In genomic region chr12:53675701-53676607, GRCh38 we compare ENCODE assay signal across 8 cellular contexts. TPM values are rescaled to one million over a fixed set of nuclear protein-coding genes. Genes with fewer than 3 reads are reported as not detected.
DNase-seq lines count a peak whose midpoint lies in the region; ATAC-seq, FAIRE-seq and TF ChIP-seq lines count a peak whose summit lies in the region.

ATP5MC2 (minus strand) TSS chr12:53676083; CDS start chr12:53672614, 3,469 bp downstream.

- H3K27me3 ChIP-seq in IMR-90 (ENCODE audit: control insufficient read depth, insufficient read depth, low read length) (no peaks in the 10 kb centered on the region), endothelial cell of umbilical vein (ENCODE audit: control insufficient read depth in 2 of 2, insufficient read depth in 2 of 2, low read length in 2 of 2) (no peaks in the 10 kb centered on the region)

- peak; percentile 99 for FAIRE-seq in endothelial cell of umbilical vein (lab: Jason Lieb, UNC)

- CTCF ChIA-PET in IMR-90 (lab: Yijun Ruan, JAX) (interaction anchor here (0.9 to 1.5 kb wide), 6 partner anchors 13 to 137 kb away, joined by 3 to 10 read pairs (median 6); no protein-coding TSS in a partner anchor), OCI-LY7 (lab: Charles Lee; ENCODE audit: unreplicated experiment) (interaction anchor here (0.6 to 1.4 kb wide), 4 partner anchors 50 to 342 kb away, joined by 3 to 5 read pairs (median 4); partner anchors contain the start of gene ATF7), endothelial cell of umbilical vein (lab: Charles Lee) (interaction anchor here (0.5 to 6.2 kb wide), 43 partner anchors 8 to 695 kb away, joined by 3 to 213 read pairs (median 5); partner anchors contain the start of gene ATF7)

- no peaks in the 10 kb centered on the region for H3K9me3 ChIP-seq in IMR-90 (ENCODE audit: control insufficient read depth, insufficient read depth, low read length)
- no peaks in the 10 kb centered on the region for H3K9me3 ChIP-seq in OCI-LY7 (ENCODE audit: low read length)
- H3K9me3 ChIP-seq in endothelial cell of umbilical vein (replicated peaks; ENCODE audit: control insufficient read depth, insufficient read depth, low read length), result no peaks in the 10 kb centered on the region

- dilution Hi-C loops in IMR-90 (cut with HindIII; ENCODE audit: low sequenced_read_pairs, unreplicated experiment) (no loop called here), endothelial cell of umbilical vein (cut with MboI; ENCODE audit: extremely low pct_ligation_motif_present, low sequenced_read_pairs) (no loop called here)

- H4K20me1 ChIP-seq in IMR-90 (ENCODE audit: insufficient read depth, low read length) (no peaks in the 10 kb centered on the region), OCI-LY7 (ENCODE audit: insufficient read depth, low read length) (no peaks in the 10 kb centered on the region), endothelial cell of umbilical vein (replicated peaks; ENCODE audit: control insufficient read depth, extremely low read depth, insufficient read depth, low read length) (no peaks in the 10 kb centered on the region)

- H3K18ac ChIP-seq in IMR-90 (ENCODE audit: low read depth, low read length), result peak within 1 kb of the TSS; percentile 82

- H2AK9ac ChIP-seq in IMR-90 (replicated peaks; ENCODE audit: low read depth, low read length, poor library complexity), result peak within 1 kb of the TSS; percentile 98

- H3K9me1 ChIP-seq in IMR-90 (ENCODE audit: insufficient read depth, low read length), result 0 out of 2 replicates have a peak, but pooled peaks cover 12% of the 10 kb centered on the region
- H3K9me1 ChIP-seq in endothelial cell of umbilical vein (replicated peaks; ENCODE audit: control insufficient read depth, extremely low read depth, insufficient read depth, low read length), result no peaks in the 10 kb centered on the region

- peak within 1 kb of the TSS; percentile 91 for H4K91ac ChIP-seq in IMR-90 (ENCODE audit: insufficient read depth, low read depth, low read length)

- intact Hi-C loops in IMR-90 (cut with micrococcal nuclease), result loop anchor here (1.0 to 5.0 kb wide), 3 partner anchors 50 to 133 kb away; partner anchors contain the start of genes ATF7 and CALCOCO1
- intact Hi-C loops in OCI-LY7 (cut with micrococcal nuclease; ENCODE audit: unreplicated experiment), result loop anchor here (1.0 to 5.0 kb wide), 5 partner anchors 49 to 354 kb away; partner anchors contain the start of genes AAAS and ATF7
- intact Hi-C loops in endothelial cell of umbilical vein (cut with micrococcal nuclease), result loop anchor here (1.0 to 5.0 kb wide), 7 partner anchors 20 to 224 kb away; partner anchors contain the start of genes ATF7, PCBP2 and TARBP2

- H2BK120ac ChIP-seq in IMR-90 (ENCODE audit: low read depth, low read length), result peak within 1 kb of the TSS; percentile 49

- TF ChIP-seq CTCF in IMR-90 (conservative IDR thresholded peaks at IDR 0.05; ENCODE audit: low read depth, low read length), result peak; percentile 100; the same call in 1 of the 2 replicates
- TF ChIP-seq CTCF in OCI-LY7 (conservative IDR thresholded peaks at IDR 0.05; ENCODE audit: low read length), result peak; percentile 100
- TF ChIP-seq CTCF in endothelial cell of umbilical vein (IDR thresholded peaks at IDR 0.05; ENCODE audit: extremely low read depth in 1 of 2, insufficient read depth in 1 of 2, low read depth in 1 of 2, low read length in 2 of 2), result peak; percentile 99 to 100

- H3K56ac ChIP-seq in IMR-90 (ENCODE audit: extremely low read depth, insufficient read depth, low read length), result peak within 1 kb of the TSS; percentile 65; the same call in 1 of the 2 replicates

- H3K9ac ChIP-seq in IMR-90 (ENCODE audit: low read depth, low read length), result peak within 1 kb of the TSS; percentile 89
- H3K9ac ChIP-seq in endothelial cell of umbilical vein (replicated peaks; ENCODE audit: extremely low read depth, insufficient read depth, low read length), result peak within 1 kb of the TSS; percentile 66

- peaks cover 13% of the 10 kb centered on the region for H3K36me3 ChIP-seq in IMR-90 (ENCODE audit: control insufficient read depth, insufficient read depth, low read length)
- H3K36me3 ChIP-seq in OCI-LY7 (ENCODE audit: insufficient read depth, low read length), result peaks cover 38% of the 10 kb centered on the region
- H3K36me3 ChIP-seq in endothelial cell of umbilical vein (ENCODE audit: control insufficient read depth in 2 of 2, extremely low read depth in 1 of 2, insufficient read depth in 2 of 2, low read length in 2 of 2), result peaks cover 3 to 5% of the 10 kb centered on the region in 2 experiments

- DNase-seq in DMS153 treated with DMSO at 0.1 percent for 48 hours (lab: John Stamatoyannopoulos, UW; ENCODE audit: unreplicated experiment), result peak; percentile 97
- peak; percentile 99 for DNase-seq in IMR-90
- DNase-seq in OCI-LY7 (ENCODE audit: low spot score), result peak; percentile 98
- DNase-seq in activated T-cell treated with anti-CD3 and anti-CD28 coated beads for 1 hour (ENCODE audit: low read depth), result peak; percentile 95
- peak; percentile 100 for DNase-seq in endothelial cell of umbilical vein (ENCODE audit: low read depth, low spot score)
- peak; percentile 98 for DNase-seq in middle frontal gyrus (ENCODE audit: extremely low spot score, low spot score)
- DNase-seq in stimulated activated CD8-positive, alpha-beta memory T cell treated with anti-CD3 and anti-CD28 coated beads, Interleukin-2, amount 100 ng/mL, for 48 hours (ENCODE audit: low read depth in 2 of 2), result peak; percentile 92 to 94

- peak within 1 kb of the TSS; percentile 86 for H2AK5ac ChIP-seq in IMR-90 (ENCODE audit: low read depth, low read length)

- H3K14ac ChIP-seq in IMR-90 (replicated peaks; ENCODE audit: low read depth, low read length), result peak within 1 kb of the TSS; percentile 89

- peaks cover 26 to 38% of the 10 kb centered on the region in 2 experiments for H3K79me1 ChIP-seq in IMR-90 (ENCODE audit: low read depth in 1 of 2, low read length in 2 of 2)

- no peak within 1 kb of the TSS for H2BK20ac ChIP-seq in IMR-90 (ENCODE audit: low read depth, low read length)

- 2% methylated on average over 41 of the region's 61 CpGs; no CpG with 5 or more reads in 1 of the 2 experiments for WGBS in IMR-90 (ENCODE audit: extremely low coverage in 2 of 2, insufficient read length in 1 of 2), 2 experiments

- peak within 1 kb of the TSS; percentile 78 to 99 for H4K8ac ChIP-seq in IMR-90 (ENCODE audit: low read depth in 2 of 2, low read length in 2 of 2)

- H3K79me2 ChIP-seq in OCI-LY7 (ENCODE audit: insufficient read depth, low read depth, low read length) (peaks cover 27% of the 10 kb centered on the region), endothelial cell of umbilical vein (ENCODE audit: control insufficient read depth, insufficient read depth, low read length) (peaks cover 38% of the 10 kb centered on the region)

- peak within 1 kb of the TSS; percentile 94 for H4K5ac ChIP-seq in IMR-90 (ENCODE audit: low read depth, low read length)

- BruUV-seq in IMR-90 (replicated peaks; lab: Mats Ljungman, UMichigan) (TSS peak; percentile 46), OCI-LY7 (replicated peaks; lab: Mats Ljungman, UMichigan) (no TSS peak), endothelial cell of umbilical vein (replicated peaks; lab: Mats Ljungman, UMichigan) (TSS peak; percentile 64)

- POLR2A ChIA-PET in IMR-90 (lab: Charles Lee; ENCODE audit: unreplicated experiment), result no interaction called here
- POLR2A ChIA-PET in OCI-LY7 (lab: Charles Lee), result interaction anchor here (0.5 to 1.7 kb wide), 12 partner anchors 13 to 276 kb away, joined by 3 to 9 read pairs (median 4); partner anchors contain the start of genes CALCOCO1 and TARBP2
- POLR2A ChIA-PET in endothelial cell of umbilical vein (lab: Charles Lee), result interaction anchor here (0.9 to 1.0 kb wide), 3 partner anchors 8 to 132 kb away, joined by 3 read pairs; partner anchors contain the start of gene ATF7

- peak within 1 kb of the TSS; percentile 23; the same call in 1 of the 3 replicates for H2BK15ac ChIP-seq in IMR-90 (ENCODE audit: low read depth, low read length)

- peak within 1 kb of the TSS; percentile 88 for H3K27ac ChIP-seq in IMR-90 (ENCODE audit: insufficient read depth, low read length)
- H3K27ac ChIP-seq in OCI-LY7 (ENCODE audit: low read depth, low read length, poor library complexity, severe bottlenecking), result peak within 1 kb of the TSS; percentile 77
- H3K27ac ChIP-seq in endothelial cell of umbilical vein (ENCODE audit: insufficient read depth, low read depth, low read length), result peak within 1 kb of the TSS; percentile 56

- TF ChIP-seq POLR2A in IMR-90 (IDR thresholded peaks at IDR 0.05; ENCODE audit: low read depth, low read length) (peak; percentile 60; the same call in 1 of the 2 replicates), endothelial cell of umbilical vein (IDR thresholded peaks at IDR 0.05; ENCODE audit: low read depth, low read length) (peak; percentile 94)

- H2AFZ ChIP-seq in IMR-90 (replicated peaks; ENCODE audit: low read length, poor library complexity) (peak within 1 kb of the TSS; percentile 97), OCI-LY7 (ENCODE audit: low read length) (peak within 1 kb of the TSS; percentile 98), endothelial cell of umbilical vein (ENCODE audit: low read depth, low read length) (peak within 1 kb of the TSS; percentile 99)

- peak; percentile 93 for ATAC-seq in GM21528 (IDR thresholded peaks at IDR 0.05; ENCODE audit: low FRiP score, unreplicated experiment)
- peak; percentile 96 for ATAC-seq in IMR-90 (ENCODE audit: low read depth)

- H3K4me2 ChIP-seq in IMR-90 (ENCODE audit: low read depth, low read length) (peak within 1 kb of the TSS; percentile 87), OCI-LY7 (ENCODE audit: low read length) (peak within 1 kb of the TSS; percentile 96), endothelial cell of umbilical vein (ENCODE audit: insufficient read depth, low read length) (peak within 1 kb of the TSS; percentile 82)

- H3K23ac ChIP-seq in IMR-90 (ENCODE audit: low read depth, low read length), result peak within 1 kb of the TSS; percentile 73

- H2BK5ac ChIP-seq in IMR-90 (ENCODE audit: low read depth, low read length, poor library complexity, severe bottlenecking), result peak within 1 kb of the TSS; percentile 90

- peaks cover 18% of the 10 kb centered on the region for H3K4me1 ChIP-seq in IMR-90 (ENCODE audit: control insufficient read depth, insufficient read depth, low read length)
- H3K4me1 ChIP-seq in OCI-LY7 (ENCODE audit: insufficient read depth, low read length, poor library complexity, severe bottlenecking), result peaks cover 23% of the 10 kb centered on the region
- peaks cover 26% of the 10 kb centered on the region for H3K4me1 ChIP-seq in endothelial cell of umbilical vein (ENCODE audit: control insufficient read depth, extremely low read depth, insufficient read depth, low read length)

- in situ Hi-C loops in IMR-90 (cut with MboI; ENCODE audit: low sequenced_read_pairs), result loop anchor here (5.0 kb wide), 1 partner anchor 134 kb away; no protein-coding TSS in a partner anchor

- H3K4me3 ChIP-seq in IMR-90 (ENCODE audit: insufficient read depth, low read depth, low read length), result peak within 1 kb of the TSS; percentile 79
- peak within 1 kb of the TSS; percentile 94 for H3K4me3 ChIP-seq in OCI-LY7 (ENCODE audit: low read depth, low read length, poor library complexity, severe bottlenecking)
- H3K4me3 ChIP-seq in endothelial cell of umbilical vein (replicated peaks in 1 of 3; ENCODE audit: insufficient read depth in 1 of 3, low read depth in 1 of 3, low read length in 3 of 3), result peak within 1 kb of the TSS; percentile 55 to 86 (median 60)

- TF ChIP-seq RAD21 in IMR-90 (IDR thresholded peaks at IDR 0.05; ENCODE audit: low read length), result peak; percentile 91

- peak within 1 kb of the TSS; percentile 92 for H3K4ac ChIP-seq in IMR-90 (ENCODE audit: low read depth, low read length)

- no peaks in the 10 kb centered on the region for H3K9me2 ChIP-seq in OCI-LY7 (ENCODE audit: insufficient read depth, low read length)

RNA-seq across cellular contexts. Expression of gene ATP5MC2, which starts in this region (rescaled TPM):
- total RNA-seq in IMR-90 (2012; rRNA removed), result 138 and 361 TPM in 2 replicates
- 309 and 344 TPM in 2 replicates for polyA plus RNA-seq in IMR-90 (2012; rRNA removed)
- polyA plus RNA-seq in IMR-90 (2012; cell fraction: cytosol; rRNA removed), result 479 and 973 TPM in 2 replicates
- polyA plus RNA-seq in IMR-90 (2012; cell fraction: nucleus; rRNA removed; ENCODE audit: low replicate concordance), result 159 and 236 TPM in 2 replicates
- 423 and 500 TPM in 2 replicates for total RNA-seq in OCI-LY7 (2014; rRNA removed; shearing (Covaris generic))
- total RNA-seq in OCI-LY7 (2022), result 374 and 417 TPM in 2 replicates
- total RNA-seq in endothelial cell of umbilical vein, result 375 and 402 TPM in 2 replicates
- polyA plus RNA-seq in endothelial cell of umbilical vein, result 820 and 971 TPM in 2 replicates
- 532 and 616 TPM in 2 replicates for polyA plus RNA-seq in endothelial cell of umbilical vein (2011; cell fraction: cytosol; rRNA removed)
- 178 and 218 TPM in 2 replicates for polyA plus RNA-seq in endothelial cell of umbilical vein (2011; cell fraction: nucleus; rRNA removed)
- 505 and 689 TPM in 2 replicates for polyA plus RNA-seq in endothelial cell of umbilical vein (2012)
- polyA minus RNA-seq in endothelial cell of umbilical vein, result 1,130 and 1,205 TPM in 2 replicates
- polyA minus RNA-seq in endothelial cell of umbilical vein (2011; cell fraction: cytosol; rRNA and poly(A)+ RNA removed), result 471 TPM
- 100 and 119 TPM in 2 replicates for polyA minus RNA-seq in endothelial cell of umbilical vein (2011; cell fraction: nucleus; rRNA and poly(A)+ RNA removed)

Comparison
In these comparisons a context has a peak if more than half of its experiments do, and no peak if none do; other contexts are left out.
1. Peak in every context shown above with its lines: DNase-seq, ATAC-seq, H3K4me3 ChIP-seq and H3K27ac ChIP-seq.